In genomic region chr1:39427912-39428311, GRCh38 we compare ENCODE assay signal across 24 cellular contexts.
A peak's percentile ranks its signal among the peaks of the same experiment; 100 is the strongest.
DNase-seq lines count a peak whose midpoint lies in the region; ATAC-seq and TF ChIP-seq lines count a peak whose summit lies in the region.
"Had no signal": no experiment of that assay in that cellular context is flagged by ENCODE, and none has a peak within 500 bp of the region (broad histone marks: within the 10 kb centered on the region; RNA-seq: fewer than 3 reads in every experiment).

No MANE protein-coding gene starts in this region.

- no peak for TF ChIP-seq RAD21 in HCT116 (IDR thresholded peaks at IDR 0.05; ENCODE audit: low read depth)

- BruUV-seq in HCT116 (replicated peaks; lab: Mats Ljungman, UMichigan) = TSS peak; percentile 15
- BruUV-seq in mammary epithelial cell (replicated peaks; lab: Mats Ljungman, UMichigan) = TSS peak; percentile 50

- H3K27me3 ChIP-seq in cardiac muscle cell (no peaks in the 10 kb centered on the region), HCT116 (ENCODE audit: insufficient read depth, low read length) (no peaks in the 10 kb centered on the region), mammary epithelial cell (ENCODE audit: insufficient read depth, low read length) (no peaks in the 10 kb centered on the region), gastrocnemius medialis (no peaks in the 10 kb centered on the region)
- H3K27me3 ChIP-seq: MG63 had no signal

- RAD21 ChIA-PET in HCT116 (lab: Charles Lee; ENCODE audit: low non-redundant PET in 1 of 2, low total read pairs in 2 of 2, uncharacterized antibody in 2 of 2, unreplicated experiment in 2 of 2) = no interaction called here

- in situ Hi-C loops in mammary epithelial cell (cut with MboI; ENCODE audit: low sequenced_read_pairs in 2 of 2) = no loop called here
- in situ Hi-C loops in gastrocnemius medialis (cut with MboI; ENCODE audit: low sequenced_read_pairs in 4 of 4) = no loop called here

- ATAC-seq in HCT116 (no peak), gastrocnemius medialis (peak; percentile 84 to 95)
- ATAC-seq in activated naive CD4-positive, alpha-beta T cell treated with anti-CD3 and anti-CD28 coated beads, Interleukin-2, amount 50 U/mL, for 72 hours = no peak
- ATAC-seq: CD8-positive, alpha-beta T cell had no signal

- peaks cover 26% of the 10 kb centered on the region for H3K4me1 ChIP-seq in cardiac muscle cell (ENCODE audit: low read depth)
- H3K4me1 ChIP-seq in HCT116 (ENCODE audit: control insufficient read depth in 1 of 2, insufficient read depth in 2 of 2, low read length in 2 of 2) = no peaks in the 10 kb centered on the region
- H3K4me1 ChIP-seq in mammary epithelial cell (ENCODE audit: insufficient read depth, low read length) = no peaks in the 10 kb centered on the region
- H3K4me1 ChIP-seq in gastrocnemius medialis = peaks cover 62 to 69% of the 10 kb centered on the region in 2 donors

- H3K27ac ChIP-seq in cardiac muscle cell (peak overlapping the region; percentile 69), HCT116 (ENCODE audit: low read depth, low read length) (no peak overlapping the region), mammary epithelial cell (ENCODE audit: insufficient read depth, low read depth, low read length) (no peak overlapping the region), gastrocnemius medialis (peak overlapping the region; percentile 64 to 78 (median 72))

- H3K36me3 Mint-ChIP-seq in activated naive CD4-positive, alpha-beta T cell treated with anti-CD3 and anti-CD28 coated beads, Interleukin-2, amount 50 U/mL, for 72 hours = peaks cover 5 to 28% of the 10 kb centered on the region in 2 donors

- no peak overlapping the region for H3K9ac ChIP-seq in HCT116 (ENCODE audit: low read length)
- no peak overlapping the region for H3K9ac ChIP-seq in mammary epithelial cell (ENCODE audit: insufficient read depth, low read length)

- no peak overlapping the region for H3K27ac Mint-ChIP-seq in activated naive CD4-positive, alpha-beta T cell treated with anti-CD3 and anti-CD28 coated beads, Interleukin-2, amount 50 U/mL, for 72 hours
- H3K27ac Mint-ChIP-seq: CD8-positive, alpha-beta T cell had no signal

- WGBS in mammary epithelial cell (ENCODE audit: low coverage, missing lambda C conversion rate) = 93% methylated on average over 4 of the region's 4 CpGs

- TF ChIP-seq POLR2A in HCT116 (IDR thresholded peaks at IDR 0.05; ENCODE audit: borderline replicate concordance, extremely low read depth, insufficient read depth, insufficient read length) (no peak), gastrocnemius medialis (IDR thresholded peaks at IDR 0.05) (no peak)

- H3K4me3 ChIP-seq in cardiac muscle cell (no peak overlapping the region), HCT116 (replicated peaks in 1 of 2; ENCODE audit: low read depth in 1 of 2, low read length in 2 of 2) (no peak overlapping the region), mammary epithelial cell (replicated peaks in 1 of 3; ENCODE audit: insufficient read depth in 1 of 3, low read depth in 2 of 3, low read length in 3 of 3) (no peak overlapping the region), gastrocnemius medialis (no peak overlapping the region)
- H3K4me3 ChIP-seq: MG63 had no signal

- H3K4me2 ChIP-seq in HCT116 (ENCODE audit: low read length) = no peak overlapping the region
- H3K4me2 ChIP-seq in mammary epithelial cell (ENCODE audit: insufficient read depth, low read depth, low read length) = no peak overlapping the region

- intact Hi-C loops in cardiac septum (cut with DNase I) (no loop called here), HCT116 (cut with micrococcal nuclease) (no loop called here), mammary epithelial cell (cut with micrococcal nuclease) (no loop called here), gastrocnemius medialis (cut with DNase I; ENCODE audit: low total_unique reads) (no loop called here), posterior cingulate gyrus (cut with DNase I) (no loop called here)

- TF ChIP-seq CTCF in cardiac muscle cell (IDR thresholded peaks at IDR 0.05; ENCODE audit: low read depth, low read length) (no peak), HCT116 (IDR thresholded peaks at IDR 0.05 in 2 of 3, conservative IDR thresholded peaks at IDR 0.05 in 1 of 3; ENCODE audit: borderline replicate concordance in 1 of 3, insufficient read depth in 1 of 3, low read depth in 2 of 3, low read length in 2 of 3) (no peak), mammary epithelial cell (conservative IDR thresholded peaks at IDR 0.05 in 1 of 2, IDR thresholded peaks at IDR 0.05 in 1 of 2; ENCODE audit: extremely low read depth in 1 of 2, insufficient read depth in 1 of 2, low read depth in 1 of 2, low read length in 2 of 2) (no peak), gastrocnemius medialis (IDR thresholded peaks at IDR 0.05 in 4 of 5, conservative IDR thresholded peaks at IDR 0.05 in 1 of 5) (no peak)

- H3K36me3 ChIP-seq in cardiac muscle cell (peaks cover 75% of the 10 kb centered on the region), HCT116 (ENCODE audit: control insufficient read depth in 1 of 2, insufficient read depth in 2 of 2, low read length in 2 of 2) (peaks cover 21 to 53% of the 10 kb centered on the region in 2 experiments), mammary epithelial cell (ENCODE audit: insufficient read depth, low read length) (peaks cover 46% of the 10 kb centered on the region), gastrocnemius medialis (peaks cover 0 to 37% of the 10 kb centered on the region in 2 donors)

- H4K20me1 ChIP-seq in HCT116 (ENCODE audit: insufficient read depth) = no peaks in the 10 kb centered on the region
- no peaks in the 10 kb centered on the region for H4K20me1 ChIP-seq in mammary epithelial cell (ENCODE audit: insufficient read depth, low read length)

- H3K9me2 ChIP-seq in HCT116 (ENCODE audit: insufficient read depth) = no peaks in the 10 kb centered on the region

- CTCF ChIA-PET in HCT116 (lab: Charles Lee) = no interaction called here
- CTCF ChIA-PET in mammary epithelial cell (lab: Charles Lee; ENCODE audit: low non-redundant PET) = no interaction called here

- H2AFZ ChIP-seq in HCT116 (ENCODE audit: low read depth, low read length, poor library complexity, severe bottlenecking) (no peak overlapping the region), mammary epithelial cell (ENCODE audit: low read depth, low read length) (no peak overlapping the region)

- H3K9me3 ChIP-seq in cardiac muscle cell (ENCODE audit: low read depth) (no peaks in the 10 kb centered on the region), HCT116 (ENCODE audit: control insufficient read depth in 1 of 2, insufficient read depth in 1 of 2, low read depth in 1 of 2, low read length in 2 of 2) (no peaks in the 10 kb centered on the region), mammary epithelial cell (replicated peaks; ENCODE audit: insufficient read depth, low read length) (no peaks in the 10 kb centered on the region), gastrocnemius medialis (no peaks in the 10 kb centered on the region)
- H3K9me3 ChIP-seq: MG63 had no signal

- H3K79me2 ChIP-seq in HCT116 (ENCODE audit: insufficient read depth, low read length) (no peaks in the 10 kb centered on the region), mammary epithelial cell (ENCODE audit: insufficient read depth, low read length) (peaks cover 7% of the 10 kb centered on the region)

- dilution Hi-C loops in mammary epithelial cell (cut with HindIII; ENCODE audit: low sequenced_read_pairs) = no loop called here

- H3K9me3 Mint-ChIP-seq in activated naive CD4-positive, alpha-beta T cell treated with anti-CD3 and anti-CD28 coated beads, Interleukin-2, amount 50 U/mL, for 72 hours = no peaks in the 10 kb centered on the region
- H3K9me3 Mint-ChIP-seq: CD8-positive, alpha-beta T cell; IgD-negative memory B cell had no signal

- DNase-seq in cardiac muscle cell (ENCODE audit: low read depth in 1 of 2, low spot score in 1 of 2) = no peak
- no peak for DNase-seq in cardiac septum (ENCODE audit: low spot score)
- DNase-seq in HCT116 (ENCODE audit: low read depth, low spot score) = no peak
- DNase-seq in mammary epithelial cell = no peak
- peak; percentile 32 to 55 for DNase-seq in gastrocnemius medialis
- DNase-seq in activated naive CD4-positive, alpha-beta T cell treated with anti-CD3 and anti-CD28 coated beads, Interleukin-2, amount 50 U/mL, for 72 hours (ENCODE audit: low spot score in 2 of 2) = no peak
- no peak for DNase-seq in posterior cingulate gyrus
- no peak for DNase-seq in kidney glomerular epithelial cell (lab: John Stamatoyannopoulos, UW)
- DNase-seq: 8988T; AML-193; C1 segment of cervical spinal cord; CD8-positive, alpha-beta T cell; DMS53; GDM1; Karpas-422; MG63; NCI-H1048; NCI-H1417 treated with DMSO at 0.1 percent for 48 hours; NCI-H187; NCI-H446; NCI-H526; OCI-M1; SIG-M5 had no signal

- POLR2A ChIA-PET in HCT116 (lab: Charles Lee) = no interaction called here

TF ChIP-seq in HCT116, 20 proteins besides CTCF, POLR2A, EP300 and RAD21:
- TF ChIP-seq ZFX (IDR thresholded peaks at IDR 0.05) (no peak), SIN3A (IDR thresholded peaks at IDR 0.05; ENCODE audit: low read depth) (no peak), ZBTB33 (IDR thresholded peaks at IDR 0.05; ENCODE audit: extremely low read depth, insufficient replicate concordance, low read length) (no peak)

Comparison
In these comparisons a context has a peak if more than half of its experiments do, and no peak if none do; other contexts are left out.
1. DNase-seq: peak in gastrocnemius medialis (2 of 2); none in cardiac muscle cell (0 of 2), cardiac septum (single experiment), HCT116 (single experiment), mammary epithelial cell (single experiment), activated naive CD4-positive, alpha-beta T cell treated with anti-CD3 and anti-CD28 coated beads, Interleukin-2, amount 50 U/mL, for 72 hours (0 of 2), posterior cingulate gyrus (0 of 10) and kidney glomerular epithelial cell (single experiment).
2. H3K27ac ChIP-seq: peak in cardiac muscle cell (single experiment) and gastrocnemius medialis (4 of 4); none in HCT116 (single experiment) and mammary epithelial cell (single experiment).
3. ATAC-seq: peak in gastrocnemius medialis (2 of 2); none in HCT116 (single experiment) and activated naive CD4-positive, alpha-beta T cell treated with anti-CD3 and anti-CD28 coated beads, Interleukin-2, amount 50 U/mL, for 72 hours (0 of 2).